In the genomic region with DNA sequence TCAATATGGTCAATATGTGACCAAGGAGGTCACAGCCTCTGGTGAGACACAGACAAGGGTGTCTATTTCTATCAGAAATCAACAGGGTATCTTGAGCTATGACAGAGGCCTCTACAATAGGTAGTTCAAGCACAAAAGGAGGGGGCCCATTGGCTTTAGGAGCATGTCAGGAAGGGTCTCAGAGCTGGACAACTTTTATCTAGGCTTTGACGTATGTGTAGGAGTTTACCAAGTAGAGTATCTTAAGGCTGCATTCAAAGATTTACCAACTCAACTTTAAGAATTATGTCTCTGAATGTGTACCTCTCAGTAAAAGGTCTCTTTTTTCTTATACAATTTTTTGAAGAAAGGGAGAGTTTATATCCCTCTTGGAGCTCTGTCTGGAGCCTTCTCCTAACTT, we compare ENCODE assay signal across 37 cellular contexts.
"Had no signal": no experiment of that assay in that cellular context is flagged by ENCODE, and none has a peak within 500 bp of the region (broad histone marks: within the 10 kb centered on the region; RNA-seq: fewer than 3 reads in every experiment).

No MANE protein-coding gene starts in this region.

- H3K9me3 Mint-ChIP-seq: activated B cell treated with CpG ODN at 0.5 μM for 24 hours; activated CD4-positive, alpha-beta memory T cell treated with anti-CD3 and anti-CD28 coated beads for 36 hours; activated CD4-positive, alpha-beta T cell treated with anti-CD3 and anti-CD28 coated beads, Interleukin-2, amount 10 ng/mL, durations not matched to agents 24 days and 14 days; activated CD8-positive, alpha-beta T cell treated with anti-CD3 and anti-CD28 coated beads for 36 hours; activated naive CD4-positive, alpha-beta T cell treated with anti-CD3 and anti-CD28 coated beads, Interleukin-2, amount 10 ng/mL, durations not matched to agents 7 days and 5 days; activated naive CD4-positive, alpha-beta T cell treated with anti-CD3 and anti-CD28 coated beads, Interleukin-2, amount 50 U/mL, for 24 hours; activated T-cell treated with anti-CD3 and anti-CD28 coated beads, Interleukin-2, amount 50 U/mL, for 4 hours; activated T-helper 2 cell treated with anti-CD3 and anti-CD28 coated beads, Interferon-gamma antibody, Interleukin-2, Interleukin-4, amounts not matched to agents 10 μg/mL and 5 μg/mL and 100 μg/mL, durations not matched to agents 14 hours and 24 hours and 36 hours; T-helper 1 cell treated with Interleukin-12 subunit alpha and Interleukin-12 subunit beta and Interleukin-4 antibody, amounts not matched to agents 30 μg/mL and 1 μg/mL, for 36 hours; T-helper 2 cell treated with Interferon-gamma antibody and Interleukin-4, amounts not matched to agents 5 μg/mL and 100 μg/mL, for 36 hours had no signal

- H3K36me3 Mint-ChIP-seq: activated CD4-positive, alpha-beta memory T cell treated with anti-CD3 and anti-CD28 coated beads for 36 hours; activated naive CD4-positive, alpha-beta T cell treated with anti-CD3 and anti-CD28 coated beads, Interleukin-2, amount 10 ng/mL, durations not matched to agents 7 days and 5 days; activated naive CD4-positive, alpha-beta T cell treated with anti-CD3 and anti-CD28 coated beads, Interleukin-2, amount 50 U/mL, for 24 hours; activated naive CD8-positive, alpha-beta T cell; activated naive CD8-positive, alpha-beta T cell treated with anti-CD3 and anti-CD28 coated beads, Interleukin-2, amount 10 ng/mL, durations not matched to agents 7 days and 5 days; brain had no signal

- H3K36me3 ChIP-seq: ascending aorta, cardiac muscle cell had no signal

- H3K27ac ChIP-seq: ascending aorta, cardiac muscle cell, VCaP had no signal

- H3K27ac Mint-ChIP-seq: activated B cell treated with CpG ODN at 0.5 μM for 24 hours; activated CD4-positive, alpha-beta memory T cell treated with anti-CD3 and anti-CD28 coated beads for 36 hours; activated CD4-positive, alpha-beta T cell treated with anti-CD3 and anti-CD28 coated beads, Interleukin-2, amount 10 ng/mL, durations not matched to agents 24 days and 14 days; activated CD8-positive, alpha-beta T cell treated with anti-CD3 and anti-CD28 coated beads for 36 hours; activated naive CD4-positive, alpha-beta T cell treated with anti-CD3 and anti-CD28 coated beads, Interleukin-2, amount 10 ng/mL, durations not matched to agents 7 days and 5 days; activated naive CD4-positive, alpha-beta T cell treated with anti-CD3 and anti-CD28 coated beads, Interleukin-2, amount 50 U/mL, for 24 hours; activated naive CD8-positive, alpha-beta T cell; activated naive CD8-positive, alpha-beta T cell treated with anti-CD3 and anti-CD28 coated beads, Interleukin-2, amount 10 ng/mL, durations not matched to agents 7 days and 5 days; activated naive CD8-positive, alpha-beta T cell treated with anti-CD3 and anti-CD28 coated beads, Interleukin-2, amount 50 U/mL, for 24 hours; activated T-helper 2 cell treated with anti-CD3 and anti-CD28 coated beads, Interferon-gamma antibody, Interleukin-2, Interleukin-4, amounts not matched to agents 10 μg/mL and 5 μg/mL and 100 μg/mL, durations not matched to agents 14 hours and 24 hours and 36 hours; brain; T-helper 1 cell treated with Interleukin-12 subunit alpha and Interleukin-12 subunit beta and Interleukin-4 antibody, amounts not matched to agents 30 μg/mL and 1 μg/mL, for 36 hours; T-helper 2 cell treated with Interferon-gamma antibody and Interleukin-4, amounts not matched to agents 5 μg/mL and 100 μg/mL, for 36 hours had no signal

- H3K4me3 Mint-ChIP-seq: activated B cell treated with CpG ODN at 0.5 μM for 24 hours; activated CD4-positive, alpha-beta memory T cell treated with anti-CD3 and anti-CD28 coated beads for 36 hours; activated CD4-positive, alpha-beta T cell treated with anti-CD3 and anti-CD28 coated beads, Interleukin-2, amount 10 ng/mL, durations not matched to agents 24 days and 14 days; activated CD8-positive, alpha-beta T cell treated with anti-CD3 and anti-CD28 coated beads for 36 hours; activated naive CD4-positive, alpha-beta T cell treated with anti-CD3 and anti-CD28 coated beads, Interleukin-2, amount 10 ng/mL, durations not matched to agents 7 days and 5 days; activated naive CD4-positive, alpha-beta T cell treated with anti-CD3 and anti-CD28 coated beads, Interleukin-2, amount 50 U/mL, for 24 hours; activated naive CD8-positive, alpha-beta T cell; activated naive CD8-positive, alpha-beta T cell treated with anti-CD3 and anti-CD28 coated beads, Interleukin-2, amount 10 ng/mL, durations not matched to agents 7 days and 5 days; activated naive CD8-positive, alpha-beta T cell treated with anti-CD3 and anti-CD28 coated beads, Interleukin-2, amount 50 U/mL, for 24 hours; activated T-cell treated with anti-CD3 and anti-CD28 coated beads, Interleukin-2, amount 50 U/mL, for 4 hours; brain; central memory CD8-positive, alpha-beta T cell; T-helper 1 cell treated with Interleukin-12 subunit alpha and Interleukin-12 subunit beta and Interleukin-4 antibody, amounts not matched to agents 30 μg/mL and 1 μg/mL, for 36 hours; T-helper 2 cell treated with Interferon-gamma antibody and Interleukin-4, amounts not matched to agents 5 μg/mL and 100 μg/mL, for 36 hours had no signal

- H3K4me3 ChIP-seq: ascending aorta, cardiac muscle cell had no signal

- H3K4me1 Mint-ChIP-seq: activated B cell treated with CpG ODN at 0.5 μM for 24 hours; activated CD4-positive, alpha-beta T cell treated with anti-CD3 and anti-CD28 coated beads, Interleukin-2, amount 10 ng/mL, durations not matched to agents 24 days and 14 days; activated naive CD4-positive, alpha-beta T cell treated with anti-CD3 and anti-CD28 coated beads, Interleukin-2, amount 10 ng/mL, durations not matched to agents 7 days and 5 days; activated naive CD4-positive, alpha-beta T cell treated with anti-CD3 and anti-CD28 coated beads, Interleukin-2, amount 50 U/mL, for 24 hours; activated naive CD8-positive, alpha-beta T cell treated with anti-CD3 and anti-CD28 coated beads, Interleukin-2, amount 10 ng/mL, durations not matched to agents 7 days and 5 days; activated naive CD8-positive, alpha-beta T cell treated with anti-CD3 and anti-CD28 coated beads, Interleukin-2, amount 50 U/mL, for 24 hours; central memory CD8-positive, alpha-beta T cell had no signal

- H3K9me3 ChIP-seq: ascending aorta had no signal

- DNase-seq: activated B cell treated with CpG ODN at 0.5 μM for 24 hours; activated CD4-positive, alpha-beta memory T cell treated with anti-CD3 and anti-CD28 coated beads for 36 hours; activated CD4-positive, alpha-beta T cell treated with anti-CD3 and anti-CD28 coated beads for 4 hours; activated CD4-positive, alpha-beta T cell treated with anti-CD3 and anti-CD28 coated beads, Interleukin-2, amount 10 ng/mL, durations not matched to agents 24 days and 14 days; activated CD4-positive, alpha-beta T cell treated with anti-CD3 and anti-CD28 coated beads, Interleukin-2, amount 50 U/mL, for 1 hour; activated CD4-positive, alpha-beta T cell treated with anti-CD3 and anti-CD28 coated beads, Interleukin-2, amount 50 U/mL, for 4 hours; activated CD4-positive, CD25-positive, alpha-beta regulatory T cell treated with anti-CD3 and anti-CD28 coated beads, Interleukin-2, amount 50 U/mL, for 72 hours; activated CD8-positive, alpha-beta memory T cell treated with anti-CD3 and anti-CD28 coated beads, Interleukin-2, amount 50 U/mL, for 4 hours; activated CD8-positive, alpha-beta T cell treated with anti-CD3 and anti-CD28 coated beads for 36 hours; activated effector memory CD4-positive, alpha-beta T cell treated with Interleukin-2 at 50 U/mL for 16 hours; activated gamma-delta T cell; activated naive CD4-positive, alpha-beta T cell treated with anti-CD3 and anti-CD28 coated beads, Interleukin-2, amount 10 ng/mL, durations not matched to agents 7 days and 5 days; activated naive CD4-positive, alpha-beta T cell treated with Interleukin-2 at 50 U/mL for 16 hours; activated naive CD8-positive, alpha-beta T cell treated with anti-CD3 and anti-CD28 coated beads, Interleukin-2, amount 10 ng/mL, durations not matched to agents 7 days and 5 days; activated naive CD8-positive, alpha-beta T cell treated with anti-CD3 and anti-CD28 coated beads, Interleukin-2, amount 50 U/mL, for 24 hours; activated T-cell treated with anti-CD3 and anti-CD28 coated beads for 4 hours; activated T-cell treated with anti-CD3 and anti-CD28 coated beads, Interleukin-2, amount 50 U/mL, for 1 hour; activated T-cell treated with anti-CD3 and anti-CD28 coated beads, Interleukin-2, amount 50 U/mL, for 4 hours; amygdala; anterior cingulate cortex; caudate nucleus; cerebellar nuclear complex; T-helper 1 cell; T-helper 2 cell; T-helper 9 cell had no signal

- H3K27me3 ChIP-seq: ascending aorta, cardiac muscle cell had no signal

- FAIRE-seq: bronchial epithelial cell, TTC549 had no signal

- H3K27me3 Mint-ChIP-seq: activated naive CD8-positive, alpha-beta T cell had no signal
